In the genomic region with DNA sequence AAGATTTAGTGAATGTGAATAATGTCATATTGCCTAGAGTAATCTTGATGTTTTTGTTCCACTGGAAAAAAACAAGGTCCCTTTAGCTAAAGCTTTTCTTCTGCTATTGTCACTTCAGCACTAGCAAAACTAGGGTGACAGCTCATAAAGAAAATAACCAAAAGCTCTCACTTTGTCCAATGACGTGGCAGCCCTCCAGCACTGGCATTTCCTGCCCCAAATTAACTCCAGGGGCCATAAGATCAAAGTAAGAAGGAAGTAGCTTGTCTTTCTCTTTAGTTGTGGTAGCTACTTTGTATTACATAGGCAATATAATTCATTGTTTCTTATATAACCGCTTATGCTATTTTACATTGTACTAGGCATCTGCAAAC, we compare ENCODE assay signal across 8 cellular contexts. TPM values are rescaled to one million over a fixed set of nuclear protein-coding genes. Genes with fewer than 3 reads are reported as not detected.
DNase-seq lines count a peak whose midpoint lies in the region; ATAC-seq and TF ChIP-seq lines count a peak whose summit lies in the region.

No MANE protein-coding gene starts in this region.

- H3K27me3 ChIP-seq in sigmoid colon, result no peaks in the 10 kb centered on the region

- no peaks in the 10 kb centered on the region for H3K27me3 Mint-ChIP-seq in activated CD4-positive, alpha-beta T cell treated with anti-CD3 and anti-CD28 coated beads, Interleukin-2, amount 10 ng/mL, durations not matched to agents 24 days and 14 days

- in situ Hi-C loops in G401 (cut with HindIII; ENCODE audit: low sequenced_read_pairs), result no loop called here

- peaks cover 0 to 25% (median 20%) of the 10 kb centered on the region in 4 donors for H3K4me1 ChIP-seq in sigmoid colon

- no peak for TF ChIP-seq POLR2A in sigmoid colon (IDR thresholded peaks at IDR 0.05)

- no peaks in the 10 kb centered on the region for H3K9me3 ChIP-seq in sigmoid colon

- H3K36me3 ChIP-seq in sigmoid colon, result no peaks in the 10 kb centered on the region

- DNase-seq in G401 (ENCODE audit: low spot score) (peak; percentile 46), Kasumi-1 (lab: John Stamatoyannopoulos, UW) (peak; percentile 39 to 63), dermis microvascular lymphatic vessel endothelial cell (ENCODE audit: low read depth in 2 of 2) (peak; percentile 38 to 79), renal cortical epithelial cell (ENCODE audit: low read depth) (peak; percentile 70), sigmoid colon (no peak), NCI-H2171 treated with DMSO at 0.1 percent for 48 hours (lab: John Stamatoyannopoulos, UW) (no peak)
- peak; percentile 86 for DNase-seq in activated CD4-positive, alpha-beta T cell treated with anti-CD3 and anti-CD28 coated beads, Interleukin-2, amount 10 ng/mL, durations not matched to agents 24 days and 14 days

- no peak overlapping the region for H3K4me3 ChIP-seq in sigmoid colon

- H3K4me1 Mint-ChIP-seq in activated CD4-positive, alpha-beta T cell treated with anti-CD3 and anti-CD28 coated beads, Interleukin-2, amount 10 ng/mL, durations not matched to agents 24 days and 14 days, result peaks cover 23% of the 10 kb centered on the region

- 7 to 16% methylated on average over 2 of the region's 2 CpGs for WGBS in sigmoid colon, 2 donors

- ATAC-seq in GM21737 (IDR thresholded peaks at IDR 0.05; ENCODE audit: unreplicated experiment), result peak; percentile 98

- H3K36me3 Mint-ChIP-seq in activated CD4-positive, alpha-beta T cell treated with anti-CD3 and anti-CD28 coated beads, Interleukin-2, amount 10 ng/mL, durations not matched to agents 24 days and 14 days (ENCODE audit: low read depth), result peaks cover 1% of the 10 kb centered on the region

- intact Hi-C loops in activated CD4-positive, alpha-beta T cell treated with anti-CD3 and anti-CD28 coated beads, Interleukin-2, amount 10 ng/mL, durations not matched to agents 24 days and 14 days (cut with micrococcal nuclease), result loop anchor here (1.0 to 5.0 kb wide), 5 partner anchors 25 to 125 kb away; no protein-coding TSS in a partner anchor
- intact Hi-C loops in sigmoid colon (cut with DNase I), result no loop called here

- TF ChIP-seq CTCF in sigmoid colon (IDR thresholded peaks at IDR 0.05), result no peak

- H3K27ac Mint-ChIP-seq in activated CD4-positive, alpha-beta T cell treated with anti-CD3 and anti-CD28 coated beads, Interleukin-2, amount 10 ng/mL, durations not matched to agents 24 days and 14 days, result peak overlapping the region; percentile 96

- peak overlapping the region; percentile 76 for H3K4me3 Mint-ChIP-seq in activated CD4-positive, alpha-beta T cell treated with anti-CD3 and anti-CD28 coated beads, Interleukin-2, amount 10 ng/mL, durations not matched to agents 24 days and 14 days

- peaks cover 3% of the 10 kb centered on the region for H3K9me3 Mint-ChIP-seq in activated CD4-positive, alpha-beta T cell treated with anti-CD3 and anti-CD28 coated beads, Interleukin-2, amount 10 ng/mL, durations not matched to agents 24 days and 14 days

- TF ChIP-seq EP300 in sigmoid colon (IDR thresholded peaks at IDR 0.05), result no peak

- H3K27ac ChIP-seq in sigmoid colon, result no peak overlapping the region

RNA-seq across cellular contexts. Expression of a gene that starts 47.3 kb away (rescaled TPM):
- 4.4 and 5.8 TPM in 2 replicates for total RNA-seq in G401 (2014; rRNA removed; shearing (Covaris generic))
- total RNA-seq in activated CD4-positive, alpha-beta T cell treated with anti-CD3 and anti-CD28 coated beads, Interleukin-2, amount 10 ng/mL, durations not matched to agents 24 days and 14 days, result 53.4 and 56.5 TPM in 2 replicates
- total RNA-seq in dermis microvascular lymphatic vessel endothelial cell, result 0.13 TPM in 1 of 2 replicates, not detected in the other
- under 0.01 TPM in 1 of 2 replicates, not detected in the other for total RNA-seq in renal cortical epithelial cell
- 1 to 10 TPM in 2 of 4 donors, under 1 TPM in 2; 0.41 to 3.3 (median 0.78) TPM for total RNA-seq in sigmoid colon
- under 1 TPM in 1 of 3 donors, not detected in 2; 0.76 TPM for polyA plus RNA-seq in sigmoid colon

Comparison
In these comparisons a context has a peak if more than half of its experiments do, and no peak if none do; other contexts are left out.
1. DNase-seq: peak in G401 (single experiment), Kasumi-1 (2 of 2), activated CD4-positive, alpha-beta T cell treated with anti-CD3 and anti-CD28 coated beads, Interleukin-2, amount 10 ng/mL, durations not matched to agents 24 days and 14 days (single experiment), dermis microvascular lymphatic vessel endothelial cell (2 of 2) and renal cortical epithelial cell (single experiment); none in sigmoid colon (single experiment) and NCI-H2171 treated with DMSO at 0.1 percent for 48 hours (single experiment).